8 cellular contexts compared by ENCODE assay signal in genomic region chr19:32599736-32600157, GRCh38. TPM values are rescaled to one million over a fixed set of nuclear protein-coding genes. Genes with fewer than 3 reads are reported as not detected.
DNase-seq lines count a peak whose midpoint lies in the region; ATAC-seq, FAIRE-seq and TF ChIP-seq lines count a peak whose summit lies in the region.

No MANE protein-coding gene starts in this region.

- peak; percentile 40 for FAIRE-seq in HepG2 (lab: Jason Lieb, UNC)

- H3K27me3 ChIP-seq in HepG2 (ENCODE audit: control insufficient read depth in 1 of 2, insufficient read depth in 2 of 2, low read length in 2 of 2), result no peaks in the 10 kb centered on the region

- ATAC-seq in HepG2, result peak; percentile 68

- H3K79me2 ChIP-seq in HepG2 (ENCODE audit: insufficient read depth, low read length), result no peaks in the 10 kb centered on the region

- WGBS in HepG2 (ENCODE audit: low lambda C conversion rate), result 53% methylated on average over 2 of the region's 2 CpGs

- in situ Hi-C loops in HepG2 (cut with HindIII; ENCODE audit: extremely low pct_ligation_motif_present, low pct_unique_long_range_greater_than_20kb), result no loop called here

- no peaks in the 10 kb centered on the region for H3K9me3 ChIP-seq in HepG2 (ENCODE audit: low read length)

- peak; percentile 15; the same call in 1 of the 2 replicates for TF ChIP-seq RAD21 in HepG2 (CRISPR knock-in tag; IDR thresholded peaks at IDR 0.05)

- peaks cover 9 to 43% of the 10 kb centered on the region in 2 experiments for H3K36me3 ChIP-seq in HepG2 (replicated peaks in 1 of 2; ENCODE audit: control insufficient read depth in 1 of 2, insufficient read depth in 2 of 2, low read length in 2 of 2)

- H2AFZ ChIP-seq in HepG2 (ENCODE audit: low read length), result no peak overlapping the region

- intact Hi-C loops in HepG2 (cut with micrococcal nuclease; ENCODE audit: unreplicated experiment), result loop anchor here (2.0 kb wide), 1 partner anchor 271 kb away; no protein-coding TSS in a partner anchor

- no peaks in the 10 kb centered on the region for H3K4me1 ChIP-seq in HepG2 (ENCODE audit: insufficient read depth, low read length)

- peaks cover 27% of the 10 kb centered on the region for H3K36me3 Mint-ChIP-seq in T-helper 2 cell treated with Interferon-gamma antibody and Interleukin-4, amounts not matched to agents 5 μg/mL and 100 μg/mL, for 36 hours (ENCODE audit: low read depth)

- H3K4me1 Mint-ChIP-seq in T-helper 2 cell treated with Interferon-gamma antibody and Interleukin-4, amounts not matched to agents 5 μg/mL and 100 μg/mL, for 36 hours (ENCODE audit: low read depth), result peaks cover 6% of the 10 kb centered on the region

- H3K9ac ChIP-seq in HepG2 (ENCODE audit: insufficient read depth, low read depth, low read length), result no peak overlapping the region

- no peaks in the 10 kb centered on the region for H3K27me3 Mint-ChIP-seq in T-helper 2 cell treated with Interferon-gamma antibody and Interleukin-4, amounts not matched to agents 5 μg/mL and 100 μg/mL, for 36 hours (ENCODE audit: low read depth)

- no TSS peak for BruUV-seq in HepG2 (replicated peaks; lab: Mats Ljungman, UMichigan)

- H3K9me3 Mint-ChIP-seq in T-helper 2 cell treated with Interferon-gamma antibody and Interleukin-4, amounts not matched to agents 5 μg/mL and 100 μg/mL, for 36 hours, result no peaks in the 10 kb centered on the region

- no peaks in the 10 kb centered on the region for H4K20me1 ChIP-seq in HepG2 (ENCODE audit: insufficient read depth, low read length)

- H3K4me2 ChIP-seq in HepG2 (ENCODE audit: low read depth, low read length), result no peak overlapping the region

- DNase-seq in stimulated activated CD4-positive, alpha-beta T cell treated with anti-CD3 and anti-CD28 coated beads, Interleukin-12 subunit alpha, Interleukin-12 subunit beta, amount 100 ng/mL, for 48 hours (ENCODE audit: low read depth in 2 of 3, low spot score in 1 of 3), result peak in 2 of 3 donors; percentile 7 to 44
- DNase-seq in stimulated activated CD4-positive, alpha-beta T cell treated with anti-CD3 and anti-CD28 coated beads, Interleukin-12 subunit alpha, Interleukin-12 subunit beta, amount 100 ng/mL, for 4 hours, result no peak
- DNase-seq in NCI-H1436 treated with DMSO at 0.1 percent for 48 hours (lab: John Stamatoyannopoulos, UW), result peak; percentile 5
- DNase-seq in T-helper 2 cell treated with Interferon-gamma antibody and Interleukin-4, amounts not matched to agents 5 μg/mL and 100 μg/mL, for 36 hours (ENCODE audit: low spot score), result peak; percentile 10
- DNase-seq in cerebellum (ENCODE audit: low spot score), result peak; percentile 55
- peak; percentile 57 for DNase-seq in HepG2 (ENCODE audit: low spot score)
- peak in 5 of 6 experiments; percentile 9 to 68 (median 15) for DNase-seq in stimulated activated naive CD4-positive, alpha-beta T cell (lab: John Stamatoyannopoulos, UW)
- no peak for DNase-seq in NK-92 treated with Interleukin-12 subunit alpha and Interleukin-12 subunit beta, amount 100 ng/mL, for 24 hours (lab: John Stamatoyannopoulos, UW)

- no peak overlapping the region for H3K4me3 Mint-ChIP-seq in T-helper 2 cell treated with Interferon-gamma antibody and Interleukin-4, amounts not matched to agents 5 μg/mL and 100 μg/mL, for 36 hours

- peak overlapping the region; percentile 32 for H3K27ac Mint-ChIP-seq in T-helper 2 cell treated with Interferon-gamma antibody and Interleukin-4, amounts not matched to agents 5 μg/mL and 100 μg/mL, for 36 hours

- POLR2A ChIA-PET in HepG2 (lab: Yijun Ruan, JAX), result no interaction called here

- TF ChIP-seq CTCF in HepG2 (CRISPR knock-in tag; IDR thresholded peaks at IDR 0.05), result peak; percentile 73

- CTCF ChIA-PET in HepG2 (lab: Yijun Ruan, JAX; ENCODE audit: low intra/inter-chr PET ratio, low total read pairs), result no interaction called here

- no peak overlapping the region for H3K4me3 ChIP-seq in HepG2 (replicated peaks in 1 of 3; ENCODE audit: insufficient read depth in 1 of 3, low read depth in 2 of 3, low read length in 3 of 3)

- no peak for TF ChIP-seq EP300 in HepG2 (IDR thresholded peaks at IDR 0.05; ENCODE audit: low read depth in 2 of 2, low read length in 2 of 2)
- no peak for TF ChIP-seq EP300 in HepG2 (CRISPR knock-in tag; IDR thresholded peaks at IDR 0.05; ENCODE audit: borderline replicate concordance)

- no peak overlapping the region for H3K27ac ChIP-seq in HepG2 (ENCODE audit: extremely low read length, insufficient read depth, low read length)

- TF ChIP-seq POLR2A in HepG2 (IDR thresholded peaks at IDR 0.05; ENCODE audit: insufficient read depth in 1 of 2, low read depth in 2 of 2, low read length in 2 of 2), result no peak

TF ChIP-seq in HepG2, 621 proteins besides CTCF, POLR2A, EP300 and RAD21:
- TF ChIP-seq IKZF4 (CRISPR knock-in tag; IDR thresholded peaks at IDR 0.05; ENCODE audit: borderline replicate concordance, low read depth, not compliant biosample characterization) (no peak), ARID3A (IDR thresholded peaks at IDR 0.05; ENCODE audit: low read depth, low read length) (0 out of 2 replicates have a peak, but pooled peaks have one; percentile 15), ZFP82 (CRISPR knock-in tag; IDR thresholded peaks at IDR 0.05; ENCODE audit: borderline replicate concordance) (no peak), SSRP1 (CRISPR knock-in tag; IDR thresholded peaks at IDR 0.05) (0 out of 2 replicates have a peak, but pooled peaks have one; percentile 24), SMC3 (IDR thresholded peaks at IDR 0.05; ENCODE audit: low read length) (peak; percentile 63; the same call in 1 of the 2 replicates), SAP130 (CRISPR knock-in tag; IDR thresholded peaks at IDR 0.05; ENCODE audit: low read depth) (0 out of 2 replicates have a peak, but pooled peaks have one; percentile 15), STAG1 (CRISPR knock-in tag; IDR thresholded peaks at IDR 0.05) (peak; percentile 58)

RNA-seq across cellular contexts. Expression of gene PDCD5, which starts 18.8 kb away (rescaled TPM):
- 24.3 TPM for total RNA-seq in cerebellum
- 332 and 370 TPM in 2 replicates for total RNA-seq in HepG2 (2016; rRNA removed; fragmentation: Illumina TruSeq; extraction: Trizol)
- total RNA-seq in HepG2 (2016; cell fraction: cytosol; rRNA removed; fragmentation: Illumina TruSeq; extraction: Trizol; ENCODE audit: low read depth), result 232 and 234 TPM in 2 replicates
- 325 and 382 TPM in 2 replicates for total RNA-seq in HepG2 (2016; cell fraction: insoluble cytoplasmic fraction; rRNA removed; fragmentation: Illumina TruSeq; extraction: Trizol)
- 226 and 239 TPM in 2 replicates for total RNA-seq in HepG2 (2016; cell fraction: membrane; rRNA removed; fragmentation: Illumina TruSeq; extraction: Trizol)
- 122 and 134 TPM in 2 replicates for total RNA-seq in HepG2 (2016; cell fraction: nucleus; rRNA removed; fragmentation: Illumina TruSeq; extraction: Trizol)
- polyA plus RNA-seq in HepG2 (2011; rRNA removed), result 55.6 and 56.3 TPM in 2 replicates
- polyA plus RNA-seq in HepG2 (2011; cell fraction: cytosol; rRNA removed), result 69.0 and 71.6 TPM in 2 replicates
- polyA plus RNA-seq in HepG2 (2011; cell fraction: nucleus; rRNA removed), result 45.1 and 62.3 TPM in 2 replicates
- 101 and 148 TPM in 2 replicates for polyA plus RNA-seq in HepG2 (2012)
- polyA plus RNA-seq in HepG2 (2016; cell fraction: cytosol; fragmentation: Illumina TruSeq; extraction: Trizol; ENCODE audit: low read depth), result 204 and 221 TPM in 2 replicates
- polyA plus RNA-seq in HepG2 (2016; cell fraction: insoluble cytoplasmic fraction; fragmentation: Illumina TruSeq; extraction: Trizol; ENCODE audit: low read depth), result 280 and 285 TPM in 2 replicates
- polyA plus RNA-seq in HepG2 (2016; cell fraction: membrane; fragmentation: Illumina TruSeq; extraction: Trizol; ENCODE audit: low read depth), result 167 and 189 TPM in 2 replicates
- 174 and 195 TPM in 2 replicates for polyA plus RNA-seq in HepG2 (2016; cell fraction: nucleus; fragmentation: Illumina TruSeq; extraction: Trizol; ENCODE audit: insufficient read depth, low read depth)
- 9.5 and 13.1 TPM in 2 replicates for polyA minus RNA-seq in HepG2 (2011; rRNA and poly(A)+ RNA removed; ENCODE audit: low replicate concordance)
- polyA minus RNA-seq in HepG2 (2011; cell fraction: cytosol; rRNA and poly(A)+ RNA removed), result 36.5 and 37.9 TPM in 2 replicates
- 27.3 and 34.2 TPM in 2 replicates for polyA minus RNA-seq in HepG2 (2011; cell fraction: nucleus; rRNA and poly(A)+ RNA removed)

Comparison
In these comparisons a context has a peak if more than half of its experiments do, and no peak if none do; other contexts are left out.
1. DNase-seq: peak in stimulated activated CD4-positive, alpha-beta T cell treated with anti-CD3 and anti-CD28 coated beads, Interleukin-12 subunit alpha, Interleukin-12 subunit beta, amount 100 ng/mL, for 48 hours (2 of 3), NCI-H1436 treated with DMSO at 0.1 percent for 48 hours (single experiment), T-helper 2 cell treated with Interferon-gamma antibody and Interleukin-4, amounts not matched to agents 5 μg/mL and 100 μg/mL, for 36 hours (single experiment), cerebellum (single experiment), HepG2 (single experiment) and stimulated activated naive CD4-positive, alpha-beta T cell (5 of 6); none in stimulated activated CD4-positive, alpha-beta T cell treated with anti-CD3 and anti-CD28 coated beads, Interleukin-12 subunit alpha, Interleukin-12 subunit beta, amount 100 ng/mL, for 4 hours (single experiment) and NK-92 treated with Interleukin-12 subunit alpha and Interleukin-12 subunit beta, amount 100 ng/mL, for 24 hours (single experiment).